Comparison of ENCODE assay signal across 26 cellular contexts in the genomic region with DNA sequence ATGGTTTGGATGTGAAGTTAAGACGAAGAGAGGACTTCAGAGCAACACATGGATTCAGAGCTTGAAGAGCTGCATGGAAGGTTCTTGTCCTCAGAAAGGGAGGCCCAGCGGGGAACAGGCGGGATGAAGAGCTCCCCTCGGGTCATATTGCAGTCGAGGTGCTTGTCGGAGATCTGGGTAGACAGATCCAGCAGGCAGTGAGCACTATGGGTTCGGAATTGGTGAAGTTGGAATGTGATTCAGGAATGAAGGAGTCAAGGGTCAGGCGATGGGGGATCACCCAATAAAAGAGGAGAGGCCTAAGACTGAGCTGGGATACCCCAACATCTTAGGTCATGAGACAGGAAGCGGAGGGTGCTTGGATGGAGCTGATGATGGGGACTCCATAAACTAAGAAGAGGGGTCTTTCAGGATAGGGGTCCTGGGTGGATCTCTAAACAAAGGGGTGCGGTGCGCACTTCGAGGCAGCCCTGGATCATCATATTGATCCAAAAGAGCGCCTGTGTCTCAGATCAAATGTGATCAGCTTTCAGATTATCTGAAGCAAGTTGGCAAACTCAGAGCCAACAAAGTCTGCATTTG.
"Had no signal": no experiment of that assay in that cellular context is flagged by ENCODE, and none has a peak within 500 bp of the region (broad histone marks: within the 10 kb centered on the region; RNA-seq: fewer than 3 reads in every experiment).

No MANE protein-coding gene starts in this region.

- H3K27ac ChIP-seq: breast epithelium, esophagus muscularis mucosa, foreskin keratinocyte, heart left ventricle, lower lobe of right lung, ovary, prostate gland, thoracic aorta, uterus had no signal

- H3K4me3 ChIP-seq: breast epithelium, esophagus muscularis mucosa, heart left ventricle, lower lobe of right lung, ovary, prostate gland, thoracic aorta, uterus had no signal

- H3K36me3 ChIP-seq: breast epithelium, esophagus muscularis mucosa, heart left ventricle, lower lobe of right lung, ovary, prostate gland, thoracic aorta, uterus had no signal

- H3K27me3 ChIP-seq: breast epithelium, esophagus muscularis mucosa, heart left ventricle, ovary, uterus had no signal

- ATAC-seq: activated CD4-positive, alpha-beta T cell treated with anti-CD3 and anti-CD28 coated beads for 36 hours; activated naive CD8-positive, alpha-beta T cell treated with anti-CD3 and anti-CD28 coated beads, Interleukin-2, amount 50 U/mL, for 24 hours; foreskin keratinocyte; heart left ventricle; left lobe of liver; lower lobe of right lung; stimulated activated naive CD8-positive, alpha-beta T cell treated with anti-CD3 and anti-CD28 coated beads, Interleukin-15, Interleukin-2, amounts not matched to agents 100 U/mL and 50 U/mL, for 24 hours; WTC11 had no signal

- H3K9me3 ChIP-seq: breast epithelium, ovary, prostate gland, uterus had no signal

- DNase-seq: activated CD4-positive, alpha-beta T cell treated with anti-CD3 and anti-CD28 coated beads for 36 hours; activated CD8-positive, alpha-beta memory T cell treated with anti-CD3 and anti-CD28 coated beads for 24 hours; activated gamma-delta T cell; activated naive CD4-positive, alpha-beta T cell treated with anti-CD3 and anti-CD28 coated beads, Interleukin-2, amount 10 ng/mL, durations not matched to agents 7 days and 5 days; activated naive CD8-positive, alpha-beta T cell treated with anti-CD3 and anti-CD28 coated beads, Interleukin-2, amount 50 U/mL, for 24 hours; dermis blood vessel endothelial cell; effector CD4-positive, alpha-beta T cell; foreskin keratinocyte; heart left ventricle; kidney glomerular epithelial cell; mesenchymal stem cell; retina; stimulated activated CD4-positive, alpha-beta T cell treated with anti-CD3 and anti-CD28 coated beads, Interleukin-15, amount 100 ng/mL, for 24 hours; stimulated activated CD4-positive, alpha-beta T cell treated with anti-CD3 and anti-CD28 coated beads, Interleukin-2, amount 100 ng/mL, for 24 hours; stimulated activated naive CD8-positive, alpha-beta T cell treated with anti-CD3 and anti-CD28 coated beads, Interleukin-15, Interleukin-2, amounts not matched to agents 100 U/mL and 50 U/mL, for 24 hours; T-helper 2 cell; trophoblast cell; uterus had no signal

- H3K4me1 ChIP-seq: breast epithelium, esophagus muscularis mucosa, foreskin keratinocyte, heart left ventricle, lower lobe of right lung, prostate gland, uterus had no signal
